8 cellular contexts compared by ENCODE assay signal in the genomic region with DNA sequence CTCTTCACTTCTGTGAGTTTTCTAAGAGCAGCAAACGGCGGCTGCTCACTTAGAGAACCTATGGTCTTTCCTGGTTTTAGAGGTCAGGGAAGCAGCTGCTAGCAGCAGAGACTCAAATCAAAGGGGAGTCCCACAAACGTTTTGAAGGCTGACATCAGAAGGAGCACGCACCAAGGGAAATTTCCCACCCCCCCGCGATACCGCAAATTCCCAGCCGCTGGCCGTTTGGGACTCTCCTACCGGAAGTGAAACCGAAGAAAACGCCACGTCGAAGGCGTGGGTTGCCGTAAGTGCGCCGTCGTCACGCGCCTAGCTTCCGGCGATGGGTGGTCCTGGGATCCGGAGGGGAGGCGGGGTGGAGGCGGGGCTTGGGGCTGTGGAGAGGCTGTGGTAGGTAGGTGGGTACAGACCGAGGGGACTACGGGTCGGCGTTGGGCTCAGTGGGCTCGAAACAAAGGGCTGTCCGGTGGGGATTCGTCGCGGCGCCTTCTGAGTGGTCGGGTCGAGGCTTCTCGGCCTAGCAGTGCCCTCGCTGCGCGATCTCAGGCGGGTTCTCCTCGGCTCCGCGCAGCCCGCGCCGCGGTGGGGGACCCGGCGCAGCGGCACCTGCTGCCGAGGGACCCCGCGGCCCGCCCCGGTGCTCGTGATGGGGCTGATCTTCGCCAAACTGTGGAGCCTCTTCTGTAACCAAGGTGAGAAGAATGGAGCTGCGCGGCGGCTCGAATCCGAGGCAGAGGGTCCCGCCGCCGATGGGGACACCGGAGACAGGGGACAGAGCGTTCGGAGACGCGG. TPM values are rescaled to one million over a fixed set of nuclear protein-coding genes. Genes with fewer than 3 reads are reported as not detected.
A peak's percentile ranks its signal among the peaks of the same experiment; 100 is the strongest.
DNase-seq lines count a peak whose midpoint lies in the region; ATAC-seq, FAIRE-seq and TF ChIP-seq lines count a peak whose summit lies in the region.

A gene with protein sequence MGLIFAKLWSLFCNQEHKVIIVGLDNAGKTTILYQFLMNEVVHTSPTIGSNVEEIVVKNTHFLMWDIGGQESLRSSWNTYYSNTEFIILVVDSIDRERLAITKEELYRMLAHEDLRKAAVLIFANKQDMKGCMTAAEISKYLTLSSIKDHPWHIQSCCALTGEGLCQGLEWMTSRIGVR (plus strand): TSS at position 440 of the 792 bp plus-strand sequence. CDS start 207 bp downstream, at position 647.

- DNase-seq in AG10803 (ENCODE audit: low read depth) (peak; percentile 99), NCI-H446 treated with DMSO at 0.1 percent for 48 hours (lab: John Stamatoyannopoulos, UW) (peak; percentile 85), chondrocyte (ENCODE audit: low spot score) (peak; percentile 97), kidney (peak; percentile 99)
- peak; percentile 95 for DNase-seq in activated CD4-positive, alpha-beta T cell treated with anti-CD3 and anti-CD28 coated beads for 1 hour
- DNase-seq in stimulated activated CD4-positive, alpha-beta T cell treated with anti-CD3 and anti-CD28 coated beads, Interleukin-15, amount 100 ng/mL, for 24 hours: peak; percentile 97

- H3K36me3 Mint-ChIP-seq in chondrocyte (ENCODE audit: low read depth): no peaks in the 10 kb centered on the region

- H3K27me3 Mint-ChIP-seq in chondrocyte (ENCODE audit: low read depth): no peaks in the 10 kb centered on the region

- peaks cover 9 to 10% of the 10 kb centered on the region in 2 donors for H3K4me1 ChIP-seq in kidney (ENCODE audit: control insufficient read depth in 1 of 2, insufficient read depth in 1 of 2, low read depth in 1 of 2, low read length in 2 of 2)

- peak within 1 kb of the TSS; percentile 97 for H3K4me3 Mint-ChIP-seq in chondrocyte (ENCODE audit: unreplicated experiment)

- peak within 1 kb of the TSS; percentile 98 to 100 for H3K9ac ChIP-seq in kidney (ENCODE audit: low read length in 2 of 2)

- H3K27ac Mint-ChIP-seq in chondrocyte (ENCODE audit: unreplicated experiment): peak within 1 kb of the TSS; percentile 99

- H3K9me3 ChIP-seq in kidney (ENCODE audit: control insufficient read depth in 1 of 2, low read length in 2 of 2): no peaks in the 10 kb centered on the region

- intact Hi-C loops in kidney (cut with DNase I): no loop called here

- peak within 1 kb of the TSS; percentile 97 to 98 for H3K27ac ChIP-seq in kidney (ENCODE audit: low read depth in 2 of 2, low read length in 2 of 2)

- FAIRE-seq in kidney (lab: Jason Lieb, UNC): peak; percentile 55

- H3K4me3 ChIP-seq in AG10803 (ENCODE audit: low read length): peak within 1 kb of the TSS; percentile 93
- H3K4me3 ChIP-seq in kidney (ENCODE audit: low read length in 2 of 2): peak within 1 kb of the TSS; percentile 97 to 99

- H3K9me3 Mint-ChIP-seq in chondrocyte (ENCODE audit: low read depth): no peaks in the 10 kb centered on the region

- no peak for TF ChIP-seq CTCF in AG10803 (conservative IDR thresholded peaks at IDR 0.05; ENCODE audit: low read length)
- peak; percentile 23 for TF ChIP-seq CTCF in chondrocyte (IDR thresholded peaks at IDR 0.05)
- TF ChIP-seq CTCF in kidney (IDR thresholded peaks at IDR 0.05; ENCODE audit: borderline replicate concordance, extremely low read depth, insufficient read depth): no peak

- ATAC-seq in GM19035 (IDR thresholded peaks at IDR 0.05; ENCODE audit: unreplicated experiment) (peak; percentile 85), HG03354 (IDR thresholded peaks at IDR 0.05; ENCODE audit: poor library complexity, severe bottlenecking, unreplicated experiment) (peak; percentile 83)

- no peaks in the 10 kb centered on the region for H3K36me3 ChIP-seq in kidney (ENCODE audit: control insufficient read depth in 1 of 2, insufficient read depth in 2 of 2, low read length in 2 of 2)

- H3K4me1 Mint-ChIP-seq in chondrocyte (ENCODE audit: low read depth): peaks cover 40% of the 10 kb centered on the region

RNA-seq across cellular contexts. Expression of the gene that starts here (rescaled TPM):
- total RNA-seq in chondrocyte (14.8 to 16.0 TPM (median 15.4 TPM) in 3 replicates), kidney (9.7 TPM)
- 3.0 TPM for polyA plus RNA-seq in kidney (ENCODE audit: insufficient read depth, low read depth, low replicate concordance)

Comparison
In these comparisons a context has a peak if more than half of its experiments do, and no peak if none do; other contexts are left out.
1. Peak in every context shown above with its lines: DNase-seq, ATAC-seq, H3K4me3 ChIP-seq and H3K27ac ChIP-seq.